19 cellular contexts compared by ENCODE assay signal in the genomic region with DNA sequence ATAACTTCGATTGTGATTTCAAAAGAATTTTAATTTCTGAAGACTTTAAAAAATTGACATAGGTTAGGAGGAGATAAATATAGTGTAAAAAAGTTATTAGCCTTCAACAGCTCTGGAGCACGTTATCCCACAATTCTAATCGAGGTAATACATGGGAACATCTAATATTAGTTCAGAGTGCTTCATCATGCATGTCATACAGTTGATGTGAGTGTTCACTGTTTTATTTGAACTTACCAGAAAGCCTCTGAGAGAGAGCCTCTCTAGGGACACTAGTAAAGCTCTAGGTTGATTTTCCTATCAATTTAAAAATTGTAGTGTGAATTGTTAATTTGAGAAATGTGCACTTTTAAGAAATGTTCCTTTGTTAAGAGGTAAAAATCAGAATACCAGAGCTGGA.
A peak's percentile ranks its signal among the peaks of the same experiment; 100 is the strongest.
DNase-seq lines count a peak whose midpoint lies in the region; ATAC-seq and TF ChIP-seq lines count a peak whose summit lies in the region.
"Had no signal": no experiment of that assay in that cellular context is flagged by ENCODE, and none has a peak within 500 bp of the region (broad histone marks: within the 10 kb centered on the region; RNA-seq: fewer than 3 reads in every experiment).

No MANE protein-coding gene starts in this region.

- no peak overlapping the region for H3K4me2 ChIP-seq in mesendoderm (ENCODE audit: low read length)
- H3K4me2 ChIP-seq: PC-9 had no signal

- H3K4me1 ChIP-seq in left ventricle myocardium inferior (peaks cover 26% of the 10 kb centered on the region), gastrocnemius medialis (peaks cover 0 to 30% of the 10 kb centered on the region in 2 donors), mesendoderm (ENCODE audit: control insufficient read depth, low read depth, low read length) (no peaks in the 10 kb centered on the region)

- no peak overlapping the region for H3K4ac ChIP-seq in mesendoderm (ENCODE audit: low read depth, low read length)

- H3K27ac ChIP-seq in left ventricle myocardium inferior (replicated peaks) (peak overlapping the region; percentile 39), epithelial cell of prostate (peak overlapping the region; percentile 16), gastrocnemius medialis (peak overlapping the region; percentile 34 to 64 (median 53)), mesendoderm (ENCODE audit: low read depth, low read length) (no peak overlapping the region)
- H3K27ac ChIP-seq: GM23248, PC-9 had no signal

- in situ Hi-C loops in gastrocnemius medialis (cut with MboI; ENCODE audit: low sequenced_read_pairs in 4 of 4): no loop called here

- no peak overlapping the region for H2BK5ac ChIP-seq in mesendoderm (ENCODE audit: low read length)

- H3K4me3 ChIP-seq in left ventricle myocardium inferior (no peak overlapping the region), gastrocnemius medialis (no peak overlapping the region), mesendoderm (ENCODE audit: low read length) (no peak overlapping the region)
- H3K4me3 ChIP-seq: GM23248, MG63, PC-9 had no signal

- H3K27me3 ChIP-seq in left ventricle myocardium inferior (ENCODE audit: low read depth): no peaks in the 10 kb centered on the region
- H3K27me3 ChIP-seq in gastrocnemius medialis: no peaks in the 10 kb centered on the region
- no peaks in the 10 kb centered on the region for H3K27me3 ChIP-seq in mesendoderm (ENCODE audit: insufficient read depth, low read length, poor library complexity)
- H3K27me3 ChIP-seq: MG63 had no signal

- no peak for ATAC-seq in gastrocnemius medialis

- DNase-seq in left ventricle myocardium inferior: no peak
- DNase-seq in cardiac septum (ENCODE audit: low spot score): no peak
- DNase-seq in HT-29 (ENCODE audit: low spot score): peak; percentile 53
- no peak for DNase-seq in epithelial cell of prostate (ENCODE audit: low read depth, low spot score)
- no peak for DNase-seq in gastrocnemius medialis
- no peak for DNase-seq in AML-193 (lab: John Stamatoyannopoulos, UW)
- no peak for DNase-seq in mesendoderm
- no peak for DNase-seq in NCI-H1092 treated with DMSO at 0.1 percent for 48 hours (lab: John Stamatoyannopoulos, UW)
- DNase-seq: GM23248; H7; KG1; MG63; NCI-H2029; NCI-H446 treated with DMSO at 0.1 percent for 48 hours; NCI-H526; NCI-H82; NK-92 treated with Interleukin-12 subunit alpha and Interleukin-12 subunit beta, amount 100 ng/mL, for 24 hours; PC-9; SHP77 had no signal

- no peaks in the 10 kb centered on the region for H3K79me1 ChIP-seq in mesendoderm (ENCODE audit: low read length)

- H3K56ac ChIP-seq in mesendoderm (ENCODE audit: low read length): no peak overlapping the region

- H2BK120ac ChIP-seq in mesendoderm (ENCODE audit: low read depth, low read length): no peak overlapping the region

- no peak overlapping the region for H4K5ac ChIP-seq in mesendoderm (ENCODE audit: low read length)

- peaks cover 29% of the 10 kb centered on the region for H3K9me3 ChIP-seq in left ventricle myocardium inferior (replicated peaks)
- H3K9me3 ChIP-seq in gastrocnemius medialis: no peaks in the 10 kb centered on the region

- no peaks in the 10 kb centered on the region for H3K79me2 ChIP-seq in mesendoderm (ENCODE audit: control insufficient read depth, insufficient read depth, low read length)

- H3K36me3 ChIP-seq in left ventricle myocardium inferior (no peaks in the 10 kb centered on the region), gastrocnemius medialis (no peaks in the 10 kb centered on the region), mesendoderm (ENCODE audit: control insufficient read depth, insufficient read depth, low read length) (no peaks in the 10 kb centered on the region)

- intact Hi-C loops in left ventricle myocardium inferior (cut with micrococcal nuclease) (no loop called here), cardiac septum (cut with DNase I) (no loop called here), gastrocnemius medialis (cut with DNase I; ENCODE audit: low total_unique reads) (no loop called here)

- TF ChIP-seq POLR2A in gastrocnemius medialis (IDR thresholded peaks at IDR 0.05): no peak

- no peak overlapping the region for H2AK5ac ChIP-seq in mesendoderm (ENCODE audit: low read length)

- no peak overlapping the region for H2BK15ac ChIP-seq in mesendoderm (replicated peaks; ENCODE audit: low read depth)

- TF ChIP-seq CTCF in left ventricle myocardium inferior (IDR thresholded peaks at IDR 0.05; ENCODE audit: borderline replicate concordance): no peak
- TF ChIP-seq CTCF in gastrocnemius medialis (IDR thresholded peaks at IDR 0.05 in 4 of 5, conservative IDR thresholded peaks at IDR 0.05 in 1 of 5): no peak

- H3K9ac ChIP-seq in mesendoderm (ENCODE audit: low read length): no peak overlapping the region
- H3K9ac ChIP-seq: GM23248 had no signal

- no peak overlapping the region for H4K8ac ChIP-seq in mesendoderm (ENCODE audit: low read depth, low read length)

- no CpG with 5 or more reads among the region's 3 CpGs for whole genome bisulfite sequencing in mesendoderm (ENCODE audit: extremely low coverage, insufficient coverage, low lambda C conversion rate)

- no peak overlapping the region for H3K18ac ChIP-seq in mesendoderm (ENCODE audit: low read length)

- no peak overlapping the region for H3K23ac ChIP-seq in mesendoderm (ENCODE audit: low read length)
